11 cellular contexts compared by ENCODE assay signal in genomic region chr3:101781166-101781565, GRCh38. TPM values are rescaled to one million over a fixed set of nuclear protein-coding genes. Genes with fewer than 3 reads are reported as not detected.
DNase-seq lines count a peak whose midpoint lies in the region; FAIRE-seq and TF ChIP-seq lines count a peak whose summit lies in the region.
"Had no signal": no experiment of that assay in that cellular context is flagged by ENCODE, and none has a peak within 500 bp of the region (broad histone marks: within the 10 kb centered on the region; RNA-seq: fewer than 3 reads in every experiment).

No MANE protein-coding gene starts in this region.

- no peaks in the 10 kb centered on the region for H3K9me3 ChIP-seq in mesenchymal stem cell (ENCODE audit: control insufficient read depth, low read length)
- no peaks in the 10 kb centered on the region for H3K9me3 ChIP-seq in PC-9 (ENCODE audit: insufficient read depth, low read depth)

- H3F3A ChIP-seq in PC-9 (ENCODE audit: insufficient read depth, low read depth): no peaks in the 10 kb centered on the region; the same call in 1 of the 2 replicates

- no peaks in the 10 kb centered on the region for H3K9me2 ChIP-seq in PC-9 (ENCODE audit: insufficient read depth)

- intact Hi-C loops in PC-9 (cut with micrococcal nuclease; ENCODE audit: unreplicated experiment): no loop called here

- no peak overlapping the region for H2BK120ac ChIP-seq in mesenchymal stem cell (ENCODE audit: low read depth, low read length)

- POLR2A ChIA-PET in PC-9 (lab: Charles Lee; ENCODE audit: unreplicated experiment): no interaction called here
- POLR2A ChIA-PET in HEK293T (lab: Yijun Ruan, JAX): interaction anchor here (0.6 kb wide), 1 partner anchor 37 kb away, joined by 3 read pairs; no protein-coding TSS in a partner anchor

- H3K9me3 Mint-ChIP-seq in activated naive CD8-positive, alpha-beta T cell treated with anti-CD3 and anti-CD28 coated beads for 36 hours: no peaks in the 10 kb centered on the region

- H2BK5ac ChIP-seq in mesenchymal stem cell (ENCODE audit: low read depth, low read length, poor library complexity, severe bottlenecking): no peak overlapping the region

- no peaks in the 10 kb centered on the region for H3K27me3 Mint-ChIP-seq in activated naive CD8-positive, alpha-beta T cell treated with anti-CD3 and anti-CD28 coated beads for 36 hours

- no peak overlapping the region for H4K8ac ChIP-seq in mesenchymal stem cell (ENCODE audit: low read length)

- H3K18ac ChIP-seq in mesenchymal stem cell (ENCODE audit: low read depth in 1 of 2, low read length in 2 of 2): no peak overlapping the region

- H3K4ac ChIP-seq in mesenchymal stem cell (ENCODE audit: low read depth in 1 of 2, low read length in 2 of 2): peak overlapping the region in 1 of 2 experiments; percentile 43

- CTCF ChIA-PET in PC-9 (lab: Charles Lee): interaction anchor here (0.7 kb wide), 1 partner anchor 25 kb away, joined by 3 read pairs; no protein-coding TSS in a partner anchor
- CTCF ChIA-PET in HEK293T (lab: Yijun Ruan, JAX): no interaction called here

- H3K4me1 ChIP-seq in ACC112 (ENCODE audit: control insufficient read depth, insufficient read depth, low read length, unreplicated experiment) (peaks cover 11% of the 10 kb centered on the region), mesenchymal stem cell (ENCODE audit: control insufficient read depth, insufficient read depth, low read depth, low read length) (peaks cover 2% of the 10 kb centered on the region), PC-9 (replicated peaks; ENCODE audit: insufficient read depth) (peaks cover 5% of the 10 kb centered on the region)

- peaks cover 63% of the 10 kb centered on the region for H3K4me1 Mint-ChIP-seq in activated naive CD8-positive, alpha-beta T cell treated with anti-CD3 and anti-CD28 coated beads for 36 hours

- H3K79me2 ChIP-seq in ACC112 (ENCODE audit: control insufficient read depth, insufficient read depth, low read length, unreplicated experiment) (peaks cover 51% of the 10 kb centered on the region), PC-9 (ENCODE audit: low read depth) (no peaks in the 10 kb centered on the region)

- H2BK12ac ChIP-seq in mesenchymal stem cell (ENCODE audit: low read length in 2 of 2): no peak overlapping the region

- no peak overlapping the region for H4K91ac ChIP-seq in mesenchymal stem cell (ENCODE audit: low read length)

- no peak for TF ChIP-seq POLR2A in GM12892 (IDR thresholded peaks at IDR 0.05; ENCODE audit: low read depth, low read length)

- H3K27ac Mint-ChIP-seq in activated naive CD8-positive, alpha-beta T cell treated with anti-CD3 and anti-CD28 coated beads for 36 hours: peak overlapping the region; percentile 66

- H3K14ac ChIP-seq in mesenchymal stem cell (ENCODE audit: low read length in 2 of 2): no peak overlapping the region

- H4K20me1 ChIP-seq in PC-9 (ENCODE audit: insufficient read depth): no peaks in the 10 kb centered on the region

- H3K4me3 ChIP-seq in ACC112 (ENCODE audit: low read depth, low read length): peak overlapping the region; percentile 89
- peak overlapping the region in 1 of 2 experiments; percentile 98 for H3K4me3 ChIP-seq in mesenchymal stem cell (ENCODE audit: insufficient read depth in 1 of 2, low read depth in 1 of 2, low read length in 2 of 2)
- H3K4me3 ChIP-seq in PC-9: no peak overlapping the region

- BruUV-seq in PC-9 (replicated peaks; lab: Mats Ljungman, UMichigan): no TSS peak

- H3K27me3 ChIP-seq in ACC112 (ENCODE audit: insufficient read depth, low read length) (no peaks in the 10 kb centered on the region), mesenchymal stem cell (ENCODE audit: control insufficient read depth in 1 of 2, insufficient read depth in 1 of 2, low read length in 2 of 2) (no peaks in the 10 kb centered on the region), PC-9 (ENCODE audit: insufficient read depth, low read depth) (no peaks in the 10 kb centered on the region)

- peak overlapping the region; percentile 93 for H3K4me3 Mint-ChIP-seq in activated naive CD8-positive, alpha-beta T cell treated with anti-CD3 and anti-CD28 coated beads for 36 hours

- H2AFZ ChIP-seq in ACC112 (ENCODE audit: low read length, unreplicated experiment): no peak overlapping the region
- H2AFZ ChIP-seq in mesenchymal stem cell (ENCODE audit: low read depth, low read length): no peak overlapping the region
- H2AFZ ChIP-seq in PC-9: no peak overlapping the region

- H3K36me3 Mint-ChIP-seq in activated naive CD8-positive, alpha-beta T cell treated with anti-CD3 and anti-CD28 coated beads for 36 hours: peaks cover 25% of the 10 kb centered on the region

- DNase-seq in GM03348 (ENCODE audit: low spot score) (peak; percentile 14), mesenchymal stem cell (peak; percentile 27), NCI-H1930 (lab: John Stamatoyannopoulos, UW) (no peak), PC-9 (no peak), GM12892 (ENCODE audit: insufficient read length) (no peak), HEK293T (ENCODE audit: extremely low spot score) (no peak)
- no peak for DNase-seq in activated naive CD8-positive, alpha-beta T cell treated with anti-CD3 and anti-CD28 coated beads for 36 hours
- DNase-seq: NCI-H510A had no signal

- TF ChIP-seq CTCF in PC-9 (conservative IDR thresholded peaks at IDR 0.05): no peak

- H3K4me2 ChIP-seq in mesenchymal stem cell (ENCODE audit: low read length, poor library complexity, severe bottlenecking) (peak overlapping the region; percentile 60), PC-9 (no peak overlapping the region)

- no peak overlapping the region for H3K23ac ChIP-seq in mesenchymal stem cell (ENCODE audit: low read length in 2 of 2)

- peaks cover 19% of the 10 kb centered on the region for H3K79me1 ChIP-seq in mesenchymal stem cell (replicated peaks; ENCODE audit: low read length, poor library complexity, severe bottlenecking)

- peak overlapping the region; percentile 84 for H3K9ac ChIP-seq in mesenchymal stem cell (ENCODE audit: low read length)

- H3K27ac ChIP-seq in ACC112 (ENCODE audit: low read depth, low read length) (peak overlapping the region; percentile 70), mesenchymal stem cell (ENCODE audit: low read length, poor library complexity, severe bottlenecking) (peak overlapping the region; percentile 50), PC-9 (no peak overlapping the region)

- no peak overlapping the region for H2BK15ac ChIP-seq in mesenchymal stem cell (ENCODE audit: low read depth, poor library complexity, severe bottlenecking)

- peaks cover 29% of the 10 kb centered on the region for H3K36me3 ChIP-seq in ACC112 (ENCODE audit: insufficient read depth, low read length)
- H3K36me3 ChIP-seq in mesenchymal stem cell (ENCODE audit: control insufficient read depth in 1 of 2, insufficient read depth in 2 of 2, low read depth in 1 of 2, low read length in 2 of 2): peaks cover 19 to 39% of the 10 kb centered on the region in 2 experiments
- no peaks in the 10 kb centered on the region for H3K36me3 ChIP-seq in PC-9 (ENCODE audit: low read depth)

- no peak for FAIRE-seq in GM12892 (lab: Jason Lieb, UNC)
- FAIRE-seq: frontal cortex, TTC549 had no signal

- no peak overlapping the region for H2AK5ac ChIP-seq in mesenchymal stem cell (ENCODE audit: low read length, severe bottlenecking)

TF ChIP-seq in HEK293T, 16 proteins besides CTCF, POLR2A, EP300 and RAD21:
- TF ChIP-seq ELF4 (IDR thresholded peaks at IDR 0.05) (no peak), FOXK2 (IDR thresholded peaks at IDR 0.05) (no peak), CTBP1 (IDR thresholded peaks at IDR 0.05; ENCODE audit: borderline replicate concordance) (no peak), TARDBP (IDR thresholded peaks at IDR 0.05) (no peak), FOXM1 (IDR thresholded peaks at IDR 0.05; ENCODE audit: borderline replicate concordance) (no peak), ARNT (IDR thresholded peaks at IDR 0.05) (no peak), SUZ12 (IDR thresholded peaks at IDR 0.05) (no peak), NFRKB (IDR thresholded peaks at IDR 0.05) (no peak), BHLHE40 (IDR thresholded peaks at IDR 0.05; ENCODE audit: borderline replicate concordance) (no peak)
- TF ChIP-seq, protein P1, sequence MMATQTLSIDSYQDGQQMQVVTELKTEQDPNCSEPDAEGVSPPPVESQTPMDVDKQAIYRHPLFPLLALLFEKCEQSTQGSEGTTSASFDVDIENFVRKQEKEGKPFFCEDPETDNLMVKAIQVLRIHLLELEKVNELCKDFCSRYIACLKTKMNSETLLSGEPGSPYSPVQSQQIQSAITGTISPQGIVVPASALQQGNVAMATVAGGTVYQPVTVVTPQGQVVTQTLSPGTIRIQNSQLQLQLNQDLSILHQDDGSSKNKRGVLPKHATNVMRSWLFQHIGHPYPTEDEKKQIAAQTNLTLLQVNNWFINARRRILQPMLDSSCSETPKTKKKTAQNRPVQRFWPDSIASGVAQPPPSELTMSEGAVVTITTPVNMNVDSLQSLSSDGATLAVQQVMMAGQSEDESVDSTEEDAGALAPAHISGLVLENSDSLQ (IDR thresholded peaks at IDR 0.05): no peak

RNA-seq across cellular contexts. Expression of gene NXPE3, which starts 2.2 kb away (rescaled TPM):
- total RNA-seq in activated naive CD8-positive, alpha-beta T cell treated with anti-CD3 and anti-CD28 coated beads for 36 hours: 10 to 100 TPM; 19.9 to 22.5 TPM
- polyA plus RNA-seq in mesenchymal stem cell (2013, experiment 1 of 2): 25.0 TPM
- polyA plus RNA-seq in mesenchymal stem cell (2013, experiment 2 of 2): 25.1 TPM
- 12.0 and 12.8 TPM in 2 replicates for total RNA-seq in PC-9 (2021)
- 7.0 TPM for polyA plus RNA-seq in GM12892 (2012; ENCODE audit: missing spikeins)

RNA-seq across cellular contexts. Expression of gene CEP97, which starts 56.8 kb away (rescaled TPM):
- total RNA-seq in activated naive CD8-positive, alpha-beta T cell treated with anti-CD3 and anti-CD28 coated beads for 36 hours: 10 to 100 TPM; 16.1 to 17.1 TPM
- 3.4 TPM for polyA plus RNA-seq in mesenchymal stem cell (2013, experiment 1 of 2)
- polyA plus RNA-seq in mesenchymal stem cell (2013, experiment 2 of 2): 3.7 TPM
- 13.4 and 20.6 TPM in 2 replicates for total RNA-seq in PC-9 (2021)
- polyA plus RNA-seq in GM12892 (2012; ENCODE audit: missing spikeins): 6.1 TPM

Comparison
In these comparisons a context has a peak if more than half of its experiments do, and no peak if none do; other contexts are left out.
1. DNase-seq: peak in GM03348 (single experiment) and mesenchymal stem cell (single experiment); none in activated naive CD8-positive, alpha-beta T cell treated with anti-CD3 and anti-CD28 coated beads for 36 hours (single experiment), NCI-H1930 (0 of 2), PC-9 (0 of 2), GM12892 (single experiment) and HEK293T (single experiment).